ENCODE assay signal across 9 cellular contexts in the genomic region with DNA sequence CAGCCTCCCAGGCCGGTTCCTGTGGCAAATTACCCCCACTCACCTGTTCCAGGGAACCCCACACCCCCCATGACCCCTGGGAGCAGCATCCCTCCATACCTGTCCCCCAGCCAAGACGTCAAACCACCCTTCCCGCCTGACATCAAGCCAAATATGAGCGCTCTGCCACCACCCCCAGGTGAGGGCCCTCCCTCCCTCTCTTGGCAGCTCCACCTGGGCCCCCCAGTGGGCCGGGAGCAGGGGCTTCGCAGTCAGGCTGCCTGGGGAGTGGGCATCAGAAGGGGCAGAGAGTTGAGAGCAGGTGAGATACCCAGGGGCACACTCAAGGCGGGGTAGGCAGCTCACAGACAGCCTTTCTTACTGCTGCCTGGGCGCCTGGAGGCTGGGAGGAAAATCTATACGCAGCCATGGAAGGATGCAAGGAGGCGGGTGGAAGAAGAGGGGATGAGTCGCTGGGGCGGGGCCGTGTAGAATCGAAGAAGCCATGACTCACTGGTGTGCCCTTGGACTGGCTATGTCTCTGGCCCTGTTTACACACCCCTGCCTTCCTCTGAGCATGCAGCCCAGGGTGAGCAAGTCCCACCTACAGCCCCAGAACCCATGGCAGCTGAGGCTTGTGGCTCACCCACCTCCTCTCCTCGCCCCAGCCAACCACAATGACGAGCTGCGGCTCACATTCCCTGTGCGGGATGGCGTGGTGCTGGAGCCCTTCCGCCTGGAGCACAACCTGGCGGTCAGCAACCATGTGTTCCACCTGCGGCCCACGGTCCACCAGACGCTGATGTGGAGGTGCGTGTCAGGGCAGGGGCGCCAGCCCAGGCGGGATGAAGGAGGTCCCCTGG. TPM values are rescaled to one million over a fixed set of nuclear protein-coding genes. Genes with fewer than 3 reads are reported as not detected.
DNase-seq lines count a peak whose midpoint lies in the region; ATAC-seq, FAIRE-seq and TF ChIP-seq lines count a peak whose summit lies in the region.
"Had no signal": no experiment of that assay in that cellular context is flagged by ENCODE, and none has a peak within 500 bp of the region (broad histone marks: within the 10 kb centered on the region; RNA-seq: fewer than 3 reads in every experiment).

No MANE protein-coding gene starts in this region.

- no peak overlapping the region for H3K4me3 ChIP-seq in BLaER1 treated with 17β-estradiol and CSF1 and Interleukin-3, amounts not matched to agents 10 nM and 100 nM
- H3K4me3 ChIP-seq in GM12878 (no peak overlapping the region), mesodermal cell (ENCODE audit: extremely low read depth, insufficient read depth, low read length, poor library complexity, severe bottlenecking) (no peak overlapping the region), tibial nerve (no peak overlapping the region)

- peak overlapping the region in 1 of 11 experiments; percentile 38; a peak in 2 of 22 replicates for H3K9ac ChIP-seq in BLaER1 treated with 17β-estradiol and CSF1 and Interleukin-3, amounts not matched to agents 10 nM and 100 nM
- no peak overlapping the region for H3K9ac ChIP-seq in GM12878 (ENCODE audit: control insufficient read depth, insufficient read depth, low read length)

- peaks cover 76 to 98% (median 85%) of the 10 kb centered on the region in 11 experiments for H4K20me1 ChIP-seq in BLaER1 treated with 17β-estradiol and CSF1 and Interleukin-3, amounts not matched to agents 10 nM and 100 nM
- H4K20me1 ChIP-seq in GM12878 (ENCODE audit: control insufficient read depth, insufficient read depth): no peaks in the 10 kb centered on the region

- no peak for TF ChIP-seq CTCF in GM12878 (IDR thresholded peaks at IDR 0.05 in 2 of 3, conservative IDR thresholded peaks at IDR 0.05 in 1 of 3; ENCODE audit: control insufficient read depth in 2 of 3, extremely low read depth in 1 of 3, insufficient read depth in 1 of 3, low read depth in 3 of 3, low read length in 3 of 3)
- no peak for TF ChIP-seq CTCF in tibial nerve (IDR thresholded peaks at IDR 0.05)

- peak overlapping the region in 5 of 11 experiments; percentile 10 to 58 (median 43); a peak in 7 of 22 replicates for H3K27ac ChIP-seq in BLaER1 treated with 17β-estradiol and CSF1 and Interleukin-3, amounts not matched to agents 10 nM and 100 nM
- H3K27ac ChIP-seq in GM12878 (ENCODE audit: control insufficient read depth, insufficient read depth): no peak overlapping the region
- peak overlapping the region; percentile 87 for H3K27ac ChIP-seq in mesodermal cell (ENCODE audit: low read depth, low read length, severe bottlenecking)
- peak overlapping the region in 3 of 4 donors; percentile 14 to 82 (median 53) for H3K27ac ChIP-seq in tibial nerve

- no peak for ATAC-seq in GM12878

- H3K36me3 ChIP-seq in BLaER1 treated with 17β-estradiol and CSF1 and Interleukin-3, amounts not matched to agents 10 nM and 100 nM: peaks cover 86 to 100% (median 96%) of the 10 kb centered on the region in 11 experiments
- H3K36me3 ChIP-seq in GM12878 (ENCODE audit: control insufficient read depth in 2 of 2, insufficient read depth in 2 of 2, low read length in 1 of 2): peaks cover 34 to 75% of the 10 kb centered on the region in 2 experiments
- H3K36me3 ChIP-seq in mesodermal cell (ENCODE audit: control insufficient read depth, insufficient read depth, low read length): peaks cover 94% of the 10 kb centered on the region
- H3K36me3 ChIP-seq in tibial nerve: peaks cover 2 to 100% (median 47%) of the 10 kb centered on the region in 3 donors

- WGBS in GM12878 (ENCODE audit: insufficient coverage, insufficient replicate concordance, low lambda C conversion rate, missing lambda C conversion rate): 98% methylated on average over 24 of the region's 27 CpGs
- 87 to 90% methylated on average over 24 to 26 of the region's 27 CpGs for WGBS in mesodermal cell (ENCODE audit: insufficient coverage in 2 of 2), 2 experiments
- 74 to 77% methylated on average over 19 to 27 of the region's 27 CpGs for WGBS in tibial nerve, 2 donors

- BruUV-seq in GM12878 (replicated peaks; lab: Mats Ljungman, UMichigan): no TSS peak

- RAD21 ChIA-PET in GM12878 (lab: Charles Lee; ENCODE audit: unreplicated experiment): no interaction called here

- no peak for FAIRE-seq in GM12878 (lab: Jason Lieb, UNC)
- FAIRE-seq: H1 had no signal

- no peaks in the 10 kb centered on the region for H3K9me3 ChIP-seq in BLaER1 treated with 17β-estradiol and CSF1 and Interleukin-3, amounts not matched to agents 10 nM and 100 nM (replicated peaks in 1 of 11)
- H3K9me3 ChIP-seq in GM12878 (replicated peaks; ENCODE audit: control insufficient read depth, insufficient read depth, low read length) (no peaks in the 10 kb centered on the region), mesodermal cell (ENCODE audit: control insufficient read depth, low read length) (no peaks in the 10 kb centered on the region), tibial nerve (no peaks in the 10 kb centered on the region)

- in situ Hi-C loops in GM12878 (cut with MboI): no loop called here

- TF ChIP-seq POLR2A in GM12878 (IDR thresholded peaks at IDR 0.05; ENCODE audit: low read depth, low read length) (no peak), tibial nerve (IDR thresholded peaks at IDR 0.05) (no peak)

- H3K4me2 ChIP-seq in BLaER1 treated with 17β-estradiol and CSF1 and Interleukin-3, amounts not matched to agents 10 nM and 100 nM: peak overlapping the region in 6 of 11 experiments; percentile 24 to 92 (median 62); a peak in 11 of 22 replicates
- no peak overlapping the region for H3K4me2 ChIP-seq in GM12878 (ENCODE audit: control insufficient read depth, insufficient read depth)

- TF ChIP-seq RAD21 in GM12878 (IDR thresholded peaks at IDR 0.05; ENCODE audit: insufficient read depth, low read depth, low read length): no peak

- no peaks in the 10 kb centered on the region for H3K79me2 ChIP-seq in GM12878 (ENCODE audit: control insufficient read depth, insufficient read depth, low read length)

- TF ChIP-seq EP300 in GM12878 (IDR thresholded peaks at IDR 0.05; ENCODE audit: borderline replicate concordance in 1 of 2, control insufficient read depth in 1 of 2, low read depth in 2 of 2, low read length in 2 of 2): no peak
- TF ChIP-seq EP300 in tibial nerve (IDR thresholded peaks at IDR 0.05): no peak

- no peaks in the 10 kb centered on the region for H3K27me3 ChIP-seq in BLaER1 treated with 17β-estradiol and CSF1 and Interleukin-3, amounts not matched to agents 10 nM and 100 nM
- no peaks in the 10 kb centered on the region for H3K27me3 ChIP-seq in GM12878 (replicated peaks in 1 of 2; ENCODE audit: control insufficient read depth in 2 of 2, insufficient read depth in 2 of 2, low read length in 1 of 2)
- H3K27me3 ChIP-seq in tibial nerve: no peaks in the 10 kb centered on the region

- H2AFZ ChIP-seq in GM12878 (ENCODE audit: control insufficient read depth, low read depth, low read length): no peak overlapping the region

- peaks cover 17 to 73% (median 44%) of the 10 kb centered on the region in 10 experiments for H3K4me1 ChIP-seq in BLaER1 treated with 17β-estradiol and CSF1 and Interleukin-3, amounts not matched to agents 10 nM and 100 nM
- H3K4me1 ChIP-seq in GM12878 (ENCODE audit: control insufficient read depth, insufficient read depth, low read length) (peaks cover 8% of the 10 kb centered on the region), mesodermal cell (ENCODE audit: control insufficient read depth, insufficient read depth, low read length, poor library complexity, severe bottlenecking) (peaks cover 29% of the 10 kb centered on the region), tibial nerve (peaks cover 0 to 28% (median 8%) of the 10 kb centered on the region in 4 donors)

- SMC1A ChIA-PET in GM12878 (lab: Charles Lee; ENCODE audit: uncharacterized antibody, unreplicated experiment): interaction anchor here (1.3 kb wide), 1 partner anchor 18 kb away, joined by 3 read pairs; no protein-coding TSS in a partner anchor

- CTCF ChIA-PET in GM12878 (lab: Yijun Ruan, JAX): no interaction called here

- DNase-seq in MV-4-11 (lab: John Stamatoyannopoulos, UW) (peak; percentile 71), GM12878 (ENCODE audit: low read depth, low spot score) (no peak), tibial nerve (ENCODE audit: low spot score in 2 of 2) (peak in 1 of 2 donors; percentile 36), NCI-H524 treated with DMSO at 0.1 percent for 48 hours (lab: John Stamatoyannopoulos, UW) (no peak), midbrain (lab: John Stamatoyannopoulos, UW) (no peak), NCI-H1105 (lab: John Stamatoyannopoulos, UW) (no peak)

- intact Hi-C loops in GM12878 (cut with micrococcal nuclease; ENCODE audit: unreplicated experiment): no loop called here

- POLR2A ChIA-PET in GM12878 (lab: Charles Lee): no interaction called here

RNA-seq across cellular contexts. Expression of a gene that starts 48.6 kb away (rescaled TPM):
- total RNA-seq in GM12878 (2013; cell fraction: nucleolus; rRNA removed): 73.4 and 105 TPM in 2 replicates
- total RNA-seq in GM12878 (2014; rRNA removed) (52.1 and 52.4 TPM in 2 replicates), GM12878 (2014; rRNA removed; fragmentation: Illumina TruSeq; extraction: Trizol) (69.0 and 78.3 TPM in 2 replicates), GM12878 (2021) (162 and 180 TPM in 2 replicates), tibial nerve (10 to 100 TPM; 16.6 to 36.0 (median 20.6) TPM)
- 78.0 TPM for polyA plus RNA-seq in GM12878 (2011; ENCODE audit: low read depth)
- polyA plus RNA-seq in GM12878 (2011; rRNA removed) (111 and 145 TPM in 2 replicates), GM12878 (2014; fragmentation: Illumina TruSeq; extraction: Trizol) (106 and 164 TPM in 2 replicates), GM12878 (2014; fragmentation: Nextera tagmentation; extraction: Ambion mirVana) (10 to 100 TPM; 28.8 to 71.9 TPM), GM12878 (2014; rRNA removed) (127 and 129 TPM in 2 replicates), GM12878 (2016; fragmentation: Nextera tagmentation; extraction: Ambion mirVana) (100 to 1,000 TPM; 129 to 140 TPM)
- polyA plus RNA-seq in GM12878 (2011; cell fraction: cytosol; rRNA removed): 220 and 257 TPM in 2 replicates
- 250 and 304 TPM in 2 replicates for polyA plus RNA-seq in GM12878 (2011; cell fraction: nucleus; rRNA removed)
- 81.9 and 104 TPM in 2 replicates for polyA plus RNA-seq in GM12878 (2012)
- polyA minus RNA-seq in GM12878 (2011; rRNA and poly(A)+ RNA removed): 132 and 134 TPM in 2 replicates
- 44.8 and 52.4 TPM in 2 replicates for polyA minus RNA-seq in GM12878 (2011; cell fraction: cytosol; rRNA and poly(A)+ RNA removed)
- 114 and 180 TPM in 2 replicates for polyA minus RNA-seq in GM12878 (2011; cell fraction: nucleus; rRNA and poly(A)+ RNA removed)
- 47.9 TPM for polyA plus RNA-seq in mesodermal cell (2013, experiment 1 of 2)
- 38.5 TPM for polyA plus RNA-seq in mesodermal cell (2013, experiment 2 of 2)
